Comparison of ENCODE assay signal across 8 cellular contexts in the genomic region with DNA sequence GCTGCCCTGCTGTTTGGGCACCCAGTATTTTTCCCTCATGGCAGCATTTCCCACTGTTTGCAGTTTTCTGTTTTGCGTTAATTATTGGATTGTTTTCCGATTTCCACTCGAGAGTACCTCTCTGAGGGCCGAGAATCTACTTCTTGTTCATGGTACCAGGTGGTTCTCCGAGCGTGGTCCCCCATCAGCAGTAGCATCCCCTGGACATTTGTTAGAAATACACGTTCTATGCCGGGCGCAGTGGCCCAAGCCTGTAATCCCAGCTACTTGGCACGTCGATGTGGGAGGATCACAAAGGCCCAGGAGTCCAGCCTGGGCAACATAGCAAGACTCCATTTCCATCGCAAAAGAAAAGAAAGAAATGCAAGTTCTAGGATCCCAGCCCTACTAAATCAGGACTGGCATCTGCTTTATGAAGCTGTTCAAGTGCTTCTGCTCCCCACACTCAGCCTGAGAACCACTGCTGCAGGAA. TPM values are rescaled to one million over a fixed set of nuclear protein-coding genes. Genes with fewer than 3 reads are reported as not detected.
DNase-seq lines count a peak whose midpoint lies in the region; ATAC-seq, FAIRE-seq and TF ChIP-seq lines count a peak whose summit lies in the region.

No MANE protein-coding gene starts in this region.

- ATAC-seq in WTC11 (no peak), HG02571 (IDR thresholded peaks at IDR 0.05; ENCODE audit: unreplicated experiment) (no peak)

- WGBS in small intestine, 3 donors = 6 to 12% (median 8%) methylated on average over 12 of the region's 12 CpGs

- POLR2A ChIA-PET in HEK293 (lab: Yijun Ruan, JAX) (interaction anchor here (0.9 to 3.3 kb wide), 6 partner anchors 9 to 218 kb away, joined by 3 to 14 read pairs (median 4); no protein-coding TSS in a partner anchor), WTC11 (lab: Charles Lee) (interaction anchor here (0.8 kb wide), 1 partner anchor 50 kb away, joined by 3 read pairs; no protein-coding TSS in a partner anchor)

- peak overlapping the region; percentile 97 for H3K4me3 Mint-ChIP-seq in WTC11

- H3K9me3 ChIP-seq in HEK293 (ENCODE audit: control insufficient read depth, insufficient read depth, low read depth, low read length) = no peaks in the 10 kb centered on the region
- H3K9me3 ChIP-seq in right atrium auricular region = no peaks in the 10 kb centered on the region
- H3K9me3 ChIP-seq in small intestine (ENCODE audit: control insufficient read depth, low read depth) = no peaks in the 10 kb centered on the region

- peaks cover 36% of the 10 kb centered on the region for H3K36me3 Mint-ChIP-seq in WTC11

- no peaks in the 10 kb centered on the region for H3K9me3 Mint-ChIP-seq in WTC11

- H3K27me3 ChIP-seq in right atrium auricular region = no peaks in the 10 kb centered on the region
- H3K27me3 ChIP-seq in small intestine (ENCODE audit: control insufficient read depth in 2 of 2, insufficient read depth in 2 of 2, low read length in 2 of 2) = no peaks in the 10 kb centered on the region

- H3K4me3 ChIP-seq in HEK293 (ENCODE audit: low read depth, low read length) (peak overlapping the region; percentile 93), right atrium auricular region (peak overlapping the region; percentile 73 to 88), small intestine (ENCODE audit: low read depth in 1 of 2, low read length in 2 of 2) (peak overlapping the region; percentile 71 to 84)

- H3K27ac ChIP-seq in HEK293 (ENCODE audit: extremely low read depth, low read depth, low read length) (peak overlapping the region; percentile 80), right atrium auricular region (peak overlapping the region; percentile 90 to 96), small intestine (ENCODE audit: low read depth in 1 of 2, low read length in 1 of 2) (peak overlapping the region in 1 of 2 donors; percentile 33)

- H3K27me3 Mint-ChIP-seq in WTC11 (ENCODE audit: low read depth) = no peaks in the 10 kb centered on the region

- no peak for TF ChIP-seq CTCF in HEK293 (tag by site-specific recombination; IDR thresholded peaks at IDR 0.05)
- TF ChIP-seq CTCF in WTC11 (IDR thresholded peaks at IDR 0.05) = no peak
- TF ChIP-seq CTCF in right atrium auricular region (IDR thresholded peaks at IDR 0.05) = no peak

- H3K27ac Mint-ChIP-seq in WTC11 = peak overlapping the region; percentile 95

- CTCF ChIA-PET in HEK293 (lab: Yijun Ruan, JAX) (interaction anchor here (0.5 to 2.7 kb wide), 16 partner anchors 10 to 475 kb away, joined by 3 to 8 read pairs (median 5); no protein-coding TSS in a partner anchor), WTC11 (lab: Charles Lee) (interaction anchor here (0.6 to 2.8 kb wide), 13 partner anchors 10 to 186 kb away, joined by 3 to 34 read pairs (median 9); no protein-coding TSS in a partner anchor)

- H3K4me1 ChIP-seq in HEK293 (ENCODE audit: control insufficient read depth, insufficient read depth, low read length) = peaks cover 8% of the 10 kb centered on the region
- H3K4me1 ChIP-seq in right atrium auricular region = peaks cover 0 to 15% of the 10 kb centered on the region in 2 donors
- H3K4me1 ChIP-seq in small intestine (ENCODE audit: control insufficient read depth in 2 of 2, insufficient read depth in 1 of 2, low read depth in 1 of 2, low read length in 1 of 2) = peaks cover 0 to 2% of the 10 kb centered on the region in 2 donors

- H3K4me1 Mint-ChIP-seq in WTC11 = peaks cover 11% of the 10 kb centered on the region

- no peak for FAIRE-seq in small intestine (lab: Jason Lieb, UNC)

- DNase-seq in WTC11 (ENCODE audit: low spot score) (no peak), right atrium auricular region (ENCODE audit: low spot score) (no peak), small intestine (no peak), D341Med (ENCODE audit: low spot score) (no peak), NCI-H446 (lab: John Stamatoyannopoulos, UW) (no peak), NCI-H345 (lab: John Stamatoyannopoulos, UW) (no peak)

- H3K36me3 ChIP-seq in HEK293 (ENCODE audit: control insufficient read depth in 2 of 2, insufficient read depth in 1 of 2, low read length in 2 of 2) (peaks cover 29 to 48% of the 10 kb centered on the region in 2 experiments; a peak in 2 of 3 replicates), right atrium auricular region (peaks cover 39% of the 10 kb centered on the region), small intestine (ENCODE audit: control insufficient read depth in 2 of 2, insufficient read depth in 2 of 2, low read length in 2 of 2) (peaks cover 2 to 4% of the 10 kb centered on the region in 2 donors)

TF ChIP-seq in HEK293, 187 proteins besides CTCF, POLR2A, EP300 and RAD21:
- TF ChIP-seq ZNF121 (tag by site-specific recombination; IDR thresholded peaks at IDR 0.05) = peak; percentile 99
- no peak for TF ChIP-seq ZSCAN30 (tag by site-specific recombination; IDR thresholded peaks at IDR 0.05)
TF ChIP-seq in HEK293: peak in this region for 1.

TF ChIP-seq in WTC11, 78 proteins besides CTCF, POLR2A, EP300 and RAD21:
- no peak for TF ChIP-seq NR1H2 (CRISPR knock-in tag; IDR thresholded peaks at IDR 0.05)
- no peak for TF ChIP-seq NFE2L1 (CRISPR knock-in tag; IDR thresholded peaks at IDR 0.05)
- peak; percentile 94 for TF ChIP-seq ZNF121 (CRISPR knock-in tag; IDR thresholded peaks at IDR 0.05)
- no peak for TF ChIP-seq JAZF1 (CRISPR knock-in tag; IDR thresholded peaks at IDR 0.05)

RNA-seq across cellular contexts. Expression of a gene that starts 0.7 kb away (rescaled TPM):
- 45.0 to 53.0 TPM (median 45.9 TPM) in 3 replicates for total RNA-seq in WTC11 (2021)
- total RNA-seq in right atrium auricular region = 1 to 10 TPM; 5.7 to 10.0 TPM
- polyA plus RNA-seq in small intestine = 10 to 100 TPM in 2 of 3 donors, 1 to 10 TPM in 1; 7.2 to 14.8 (median 10.3) TPM

RNA-seq across cellular contexts. Expression of a gene that starts 14.0 kb away (rescaled TPM):
- total RNA-seq in WTC11 (2021) (35.2 to 38.6 TPM (median 36.1 TPM) in 3 replicates), right atrium auricular region (1 to 10 TPM; 8.3 to 8.4 TPM)
- 100 to 1,000 TPM in 1 of 3 donors, 10 to 100 TPM in 2; 49.5 to 109 (median 73.5) TPM for polyA plus RNA-seq in small intestine
